Comparison of ENCODE assay signal across 1 cellular context in the genomic region with DNA sequence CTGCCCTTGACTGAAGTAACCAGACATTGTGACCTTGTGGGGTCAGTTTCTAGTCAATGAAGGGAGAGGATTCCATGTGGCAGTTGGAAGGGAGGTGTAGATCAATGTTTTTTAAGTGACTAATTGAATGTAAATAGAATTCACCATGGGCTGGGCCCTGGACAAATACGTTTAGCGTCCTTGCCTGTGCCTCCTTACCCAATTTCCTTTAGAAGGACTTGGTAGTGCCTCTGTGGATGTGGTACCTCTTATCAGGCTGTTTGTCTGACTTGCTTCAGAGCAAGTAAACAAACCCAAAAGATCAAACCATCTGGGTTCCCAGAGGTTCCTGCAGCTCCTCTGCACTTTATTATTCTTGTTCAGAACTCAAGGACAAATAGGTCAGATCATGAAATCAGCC.
TF ChIP-seq lines count a peak whose summit lies in the region.

No MANE protein-coding gene starts in this region.

TF ChIP-seq in HepG2, 621 proteins besides CTCF, POLR2A, EP300 and RAD21 (continued from another document and continues in another):
- TF ChIP-seq ZNF331 (CRISPR knock-in tag; IDR thresholded peaks at IDR 0.05): peak; percentile 69
- peak; percentile 81; the same call in 1 of the 2 replicates for TF ChIP-seq PHF21A (CRISPR knock-in tag; IDR thresholded peaks at IDR 0.05)
- no peak for TF ChIP-seq ZNF572 (CRISPR knock-in tag; IDR thresholded peaks at IDR 0.05)
- TF ChIP-seq SRSF4 (IDR thresholded peaks at IDR 0.05; ENCODE audit: low read depth, low read length, poor library complexity, severe bottlenecking): no peak
- TF ChIP-seq ZNF7 (CRISPR knock-in tag; IDR thresholded peaks at IDR 0.05): no peak
- TF ChIP-seq UBTF (CRISPR knock-in tag; IDR thresholded peaks at IDR 0.05): 0 out of 2 replicates have a peak, but pooled peaks have one; percentile 17
- TF ChIP-seq MBD4 (IDR thresholded peaks at IDR 0.05; ENCODE audit: borderline replicate concordance, low read length): no peak
- no peak for TF ChIP-seq CENPX (CRISPR knock-in tag; IDR thresholded peaks at IDR 0.05)
- TF ChIP-seq, protein P1, sequence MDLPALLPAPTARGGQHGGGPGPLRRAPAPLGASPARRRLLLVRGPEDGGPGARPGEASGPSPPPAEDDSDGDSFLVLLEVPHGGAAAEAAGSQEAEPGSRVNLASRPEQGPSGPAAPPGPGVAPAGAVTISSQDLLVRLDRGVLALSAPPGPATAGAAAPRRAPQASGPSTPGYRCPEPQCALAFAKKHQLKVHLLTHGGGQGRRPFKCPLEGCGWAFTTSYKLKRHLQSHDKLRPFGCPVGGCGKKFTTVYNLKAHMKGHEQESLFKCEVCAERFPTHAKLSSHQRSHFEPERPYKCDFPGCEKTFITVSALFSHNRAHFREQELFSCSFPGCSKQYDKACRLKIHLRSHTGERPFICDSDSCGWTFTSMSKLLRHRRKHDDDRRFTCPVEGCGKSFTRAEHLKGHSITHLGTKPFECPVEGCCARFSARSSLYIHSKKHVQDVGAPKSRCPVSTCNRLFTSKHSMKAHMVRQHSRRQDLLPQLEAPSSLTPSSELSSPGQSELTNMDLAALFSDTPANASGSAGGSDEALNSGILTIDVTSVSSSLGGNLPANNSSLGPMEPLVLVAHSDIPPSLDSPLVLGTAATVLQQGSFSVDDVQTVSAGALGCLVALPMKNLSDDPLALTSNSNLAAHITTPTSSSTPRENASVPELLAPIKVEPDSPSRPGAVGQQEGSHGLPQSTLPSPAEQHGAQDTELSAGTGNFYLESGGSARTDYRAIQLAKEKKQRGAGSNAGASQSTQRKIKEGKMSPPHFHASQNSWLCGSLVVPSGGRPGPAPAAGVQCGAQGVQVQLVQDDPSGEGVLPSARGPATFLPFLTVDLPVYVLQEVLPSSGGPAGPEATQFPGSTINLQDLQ (CRISPR knock-in tag; IDR thresholded peaks at IDR 0.05): peak; percentile 28; the same call in 1 of the 2 replicates
- TF ChIP-seq RAD51 (IDR thresholded peaks at IDR 0.05; ENCODE audit: borderline replicate concordance): no peak
- no peak for TF ChIP-seq ZNF768 (CRISPR knock-in tag; IDR thresholded peaks at IDR 0.05)
- no peak for TF ChIP-seq CHD2 (IDR thresholded peaks at IDR 0.05; ENCODE audit: low read depth, low read length)
- TF ChIP-seq GATAD2A (CRISPR knock-in tag; IDR thresholded peaks at IDR 0.05): peak; percentile 90; the same call in 1 of the 2 replicates
- no peak for TF ChIP-seq THAP7 (CRISPR knock-in tag; IDR thresholded peaks at IDR 0.05)
- TF ChIP-seq GATA4 (IDR thresholded peaks at IDR 0.05; ENCODE audit: borderline replicate concordance, low read depth): peak; percentile 71; the same call in 1 of the 2 replicates
- peak; percentile 10; the same call in 1 of the 2 replicates for TF ChIP-seq THAP11 (CRISPR knock-in tag; IDR thresholded peaks at IDR 0.05)
- TF ChIP-seq, protein P2, sequence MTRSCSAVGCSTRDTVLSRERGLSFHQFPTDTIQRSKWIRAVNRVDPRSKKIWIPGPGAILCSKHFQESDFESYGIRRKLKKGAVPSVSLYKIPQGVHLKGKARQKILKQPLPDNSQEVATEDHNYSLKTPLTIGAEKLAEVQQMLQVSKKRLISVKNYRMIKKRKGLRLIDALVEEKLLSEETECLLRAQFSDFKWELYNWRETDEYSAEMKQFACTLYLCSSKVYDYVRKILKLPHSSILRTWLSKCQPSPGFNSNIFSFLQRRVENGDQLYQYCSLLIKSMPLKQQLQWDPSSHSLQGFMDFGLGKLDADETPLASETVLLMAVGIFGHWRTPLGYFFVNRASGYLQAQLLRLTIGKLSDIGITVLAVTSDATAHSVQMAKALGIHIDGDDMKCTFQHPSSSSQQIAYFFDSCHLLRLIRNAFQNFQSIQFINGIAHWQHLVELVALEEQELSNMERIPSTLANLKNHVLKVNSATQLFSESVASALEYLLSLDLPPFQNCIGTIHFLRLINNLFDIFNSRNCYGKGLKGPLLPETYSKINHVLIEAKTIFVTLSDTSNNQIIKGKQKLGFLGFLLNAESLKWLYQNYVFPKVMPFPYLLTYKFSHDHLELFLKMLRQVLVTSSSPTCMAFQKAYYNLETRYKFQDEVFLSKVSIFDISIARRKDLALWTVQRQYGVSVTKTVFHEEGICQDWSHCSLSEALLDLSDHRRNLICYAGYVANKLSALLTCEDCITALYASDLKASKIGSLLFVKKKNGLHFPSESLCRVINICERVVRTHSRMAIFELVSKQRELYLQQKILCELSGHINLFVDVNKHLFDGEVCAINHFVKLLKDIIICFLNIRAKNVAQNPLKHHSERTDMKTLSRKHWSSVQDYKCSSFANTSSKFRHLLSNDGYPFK (CRISPR knock-in tag; IDR thresholded peaks at IDR 0.05; ENCODE audit: borderline replicate concordance): no peak
- TF ChIP-seq SPEN (CRISPR knock-in tag; IDR thresholded peaks at IDR 0.05; ENCODE audit: low read depth): no peak
- TF ChIP-seq MAFK (conservative IDR thresholded peaks at IDR 0.05 in 1 of 2, IDR thresholded peaks at IDR 0.05 in 1 of 2; ENCODE audit: low read length in 2 of 2): no peak
- no peak for TF ChIP-seq TRAFD1 (CRISPR knock-in tag; IDR thresholded peaks at IDR 0.05; ENCODE audit: borderline replicate concordance)
- TF ChIP-seq EED (CRISPR knock-in tag; IDR thresholded peaks at IDR 0.05): no peak
- TF ChIP-seq, protein P3, sequence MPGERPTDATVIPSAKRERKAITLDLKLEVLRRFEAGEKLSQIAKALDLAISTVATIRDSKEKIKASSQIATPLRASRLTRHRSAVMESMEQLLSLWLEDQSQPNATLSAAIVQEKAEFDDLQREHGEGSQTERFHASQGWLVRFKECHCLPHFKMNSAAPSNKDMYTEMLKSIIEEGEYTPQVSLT (CRISPR knock-in tag; IDR thresholded peaks at IDR 0.05; ENCODE audit: borderline replicate concordance, low read depth): no peak
- no peak for TF ChIP-seq ZNF264 (CRISPR knock-in tag; IDR thresholded peaks at IDR 0.05)
- TF ChIP-seq HNF1A (IDR thresholded peaks at IDR 0.05; ENCODE audit: low read depth): no peak
- no peak for TF ChIP-seq HNF1A (CRISPR knock-in tag; IDR thresholded peaks at IDR 0.05; ENCODE audit: borderline replicate concordance)
- TF ChIP-seq KDM4B (CRISPR knock-in tag; IDR thresholded peaks at IDR 0.05): no peak
- no peak for TF ChIP-seq ZBTB38 (CRISPR knock-in tag; IDR thresholded peaks at IDR 0.05)
- TF ChIP-seq KLF12 (CRISPR knock-in tag; IDR thresholded peaks at IDR 0.05; ENCODE audit: borderline replicate concordance): no peak
- no peak for TF ChIP-seq SMARCC2 (IDR thresholded peaks at IDR 0.05)
- TF ChIP-seq, protein P4, sequence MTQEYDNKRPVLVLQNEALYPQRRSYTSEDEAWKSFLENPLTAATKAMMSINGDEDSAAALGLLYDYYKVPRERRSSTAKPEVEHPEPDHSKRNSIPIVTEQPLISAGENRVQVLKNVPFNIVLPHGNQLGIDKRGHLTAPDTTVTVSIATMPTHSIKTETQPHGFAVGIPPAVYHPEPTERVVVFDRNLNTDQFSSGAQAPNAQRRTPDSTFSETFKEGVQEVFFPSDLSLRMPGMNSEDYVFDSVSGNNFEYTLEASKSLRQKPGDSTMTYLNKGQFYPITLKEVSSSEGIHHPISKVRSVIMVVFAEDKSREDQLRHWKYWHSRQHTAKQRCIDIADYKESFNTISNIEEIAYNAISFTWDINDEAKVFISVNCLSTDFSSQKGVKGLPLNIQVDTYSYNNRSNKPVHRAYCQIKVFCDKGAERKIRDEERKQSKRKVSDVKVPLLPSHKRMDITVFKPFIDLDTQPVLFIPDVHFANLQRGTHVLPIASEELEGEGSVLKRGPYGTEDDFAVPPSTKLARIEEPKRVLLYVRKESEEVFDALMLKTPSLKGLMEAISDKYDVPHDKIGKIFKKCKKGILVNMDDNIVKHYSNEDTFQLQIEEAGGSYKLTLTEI (CRISPR knock-in tag; conservative IDR thresholded peaks at IDR 0.05): no peak
- no peak for TF ChIP-seq ZFP41 (CRISPR knock-in tag; IDR thresholded peaks at IDR 0.05; ENCODE audit: borderline replicate concordance)
- TF ChIP-seq ZNF577 (CRISPR knock-in tag; IDR thresholded peaks at IDR 0.05; ENCODE audit: borderline replicate concordance, low read depth): no peak
- TF ChIP-seq FOXC1 (CRISPR knock-in tag; IDR thresholded peaks at IDR 0.05; ENCODE audit: borderline replicate concordance): no peak; the same call in 1 of the 2 replicates
- no peak for TF ChIP-seq GTF3A (CRISPR knock-in tag; conservative IDR thresholded peaks at IDR 0.05)
- TF ChIP-seq ZKSCAN1 (IDR thresholded peaks at IDR 0.05; ENCODE audit: low read length): no peak
- TF ChIP-seq MXD3 (CRISPR knock-in tag; IDR thresholded peaks at IDR 0.05): no peak
- TF ChIP-seq, protein P5, sequence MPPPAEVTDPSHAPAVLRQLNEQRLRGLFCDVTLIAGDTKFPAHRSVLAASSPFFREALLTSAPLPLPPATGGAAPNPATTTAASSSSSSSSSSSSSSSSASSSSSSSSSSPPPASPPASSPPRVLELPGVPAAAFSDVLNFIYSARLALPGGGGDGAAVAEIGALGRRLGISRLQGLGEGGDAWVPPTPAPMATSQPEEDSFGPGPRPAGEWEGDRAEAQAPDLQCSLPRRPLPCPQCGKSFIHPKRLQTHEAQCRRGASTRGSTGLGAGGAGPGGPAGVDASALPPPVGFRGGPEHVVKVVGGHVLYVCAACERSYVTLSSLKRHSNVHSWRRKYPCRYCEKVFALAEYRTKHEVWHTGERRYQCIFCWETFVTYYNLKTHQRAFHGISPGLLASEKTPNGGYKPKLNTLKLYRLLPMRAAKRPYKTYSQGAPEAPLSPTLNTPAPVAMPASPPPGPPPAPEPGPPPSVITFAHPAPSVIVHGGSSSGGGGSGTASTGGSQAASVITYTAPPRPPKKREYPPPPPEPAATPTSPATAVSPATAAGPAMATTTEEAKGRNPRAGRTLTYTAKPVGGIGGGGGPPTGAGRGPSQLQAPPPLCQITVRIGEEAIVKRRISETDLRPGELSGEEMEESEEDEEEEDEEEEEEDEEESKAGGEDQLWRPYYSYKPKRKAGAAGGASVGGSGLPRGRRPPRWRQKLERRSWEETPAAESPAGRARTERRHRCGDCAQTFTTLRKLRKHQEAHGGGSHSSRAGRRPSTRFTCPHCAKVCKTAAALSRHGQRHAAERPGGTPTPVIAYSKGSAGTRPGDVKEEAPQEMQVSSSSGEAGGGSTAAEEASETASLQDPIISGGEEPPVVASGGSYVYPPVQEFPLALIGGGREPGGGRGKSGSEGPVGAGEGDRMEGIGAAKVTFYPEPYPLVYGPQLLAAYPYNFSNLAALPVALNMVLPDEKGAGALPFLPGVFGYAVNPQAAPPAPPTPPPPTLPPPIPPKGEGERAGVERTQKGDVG (CRISPR knock-in tag; IDR thresholded peaks at IDR 0.05; ENCODE audit: borderline replicate concordance): no peak
